Comparison of ENCODE assay signal across 8 cellular contexts in the genomic region with DNA sequence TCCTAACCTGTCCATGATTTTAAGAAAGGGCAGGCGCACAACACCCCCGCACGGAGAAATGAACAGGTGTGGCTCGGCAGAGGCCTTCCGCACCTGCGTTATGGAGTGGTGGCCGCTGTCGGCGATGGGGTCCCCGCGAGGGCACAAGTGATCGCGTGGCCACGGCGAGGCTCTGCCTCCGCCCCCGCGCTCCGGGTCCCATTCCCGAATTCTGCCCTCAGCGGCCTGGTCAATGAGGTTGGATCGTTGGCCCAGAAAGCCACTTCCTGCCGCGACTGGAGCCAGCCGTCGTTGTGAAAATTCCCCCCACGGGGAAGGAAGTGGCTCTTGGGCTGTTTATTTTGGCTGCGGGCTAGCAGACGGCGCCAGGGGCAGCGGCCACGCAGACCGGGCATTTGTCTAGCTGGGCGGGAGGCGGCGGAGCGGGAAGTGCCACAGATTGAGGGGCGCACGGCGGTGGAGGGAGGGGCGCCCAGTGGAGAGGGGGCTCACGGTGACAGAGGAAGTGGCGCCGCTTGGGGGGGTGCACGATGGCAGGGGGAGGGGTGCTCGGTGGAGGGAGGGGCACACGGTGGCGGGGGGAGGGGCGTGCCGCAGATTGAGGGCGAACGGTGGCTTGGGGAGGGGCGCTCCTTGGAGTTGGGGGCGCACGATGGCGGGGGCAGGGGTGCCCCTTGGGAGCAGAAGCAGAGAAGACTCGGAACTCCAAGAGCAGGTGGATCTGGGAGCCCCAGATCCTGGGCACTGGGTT. TPM values are rescaled to one million over a fixed set of nuclear protein-coding genes. Genes with fewer than 3 reads are reported as not detected.
A peak's percentile ranks its signal among the peaks of the same experiment; 100 is the strongest.
DNase-seq lines count a peak whose midpoint lies in the region; ATAC-seq lines count a peak whose summit lies in the region.

No MANE protein-coding gene starts in this region.

- peak overlapping the region; percentile 9 to 24 for H3K4me3 ChIP-seq in aorta (ENCODE audit: low read length in 2 of 2)

- H3K27me3 Mint-ChIP-seq in natural killer cell treated with Interleukin-12 subunit alpha and Interleukin-12 subunit beta and Interleukin-15 and Interleukin-18, amount 100 ng/mL, for 72 hours: peaks cover 11 to 13% of the 10 kb centered on the region in 2 donors

- no peaks in the 10 kb centered on the region for H3K36me3 ChIP-seq in aorta (ENCODE audit: control insufficient read depth in 1 of 2, insufficient read depth in 2 of 2, low read length in 1 of 2)

- 1 to 2% methylated on average over 45 to 57 of the region's 57 CpGs for WGBS in aorta, 2 donors

- no peaks in the 10 kb centered on the region for H3K9me3 Mint-ChIP-seq in natural killer cell treated with Interleukin-12 subunit alpha and Interleukin-12 subunit beta and Interleukin-15 and Interleukin-18, amount 100 ng/mL, for 72 hours

- no peaks in the 10 kb centered on the region for H3K36me3 Mint-ChIP-seq in natural killer cell treated with Interleukin-12 subunit alpha and Interleukin-12 subunit beta and Interleukin-15 and Interleukin-18, amount 100 ng/mL, for 72 hours

- H3K27ac Mint-ChIP-seq in natural killer cell treated with Interleukin-12 subunit alpha and Interleukin-12 subunit beta and Interleukin-15 and Interleukin-18, amount 100 ng/mL, for 72 hours: peak overlapping the region; percentile 53 to 59

- H3K4me1 ChIP-seq in aorta (ENCODE audit: control insufficient read depth in 1 of 2, insufficient read depth in 2 of 2, low read length in 2 of 2): no peaks in the 10 kb centered on the region

- peaks cover 23 to 25% of the 10 kb centered on the region in 2 donors for H3K4me1 Mint-ChIP-seq in natural killer cell treated with Interleukin-12 subunit alpha and Interleukin-12 subunit beta and Interleukin-15 and Interleukin-18, amount 100 ng/mL, for 72 hours (ENCODE audit: low read depth in 2 of 2)

- DNase-seq in activated CD4-positive, alpha-beta T cell treated with anti-CD3 and anti-CD28 coated beads for 48 hours: peak; percentile 37
- DNase-seq in activated CD4-positive, alpha-beta T cell treated with anti-CD3 and anti-CD28 coated beads, Interleukin-2, amount 50 U/mL, for 1 hour: no peak
- DNase-seq in NCI-H226 (peak; percentile 38), activated T-cell treated with anti-CD3 and anti-CD28 coated beads for 48 hours (ENCODE audit: low read depth) (peak; percentile 18), fibroblast of peridontal ligament (ENCODE audit: extremely low read depth) (peak; percentile 30), aorta (peak; percentile 90 to 93)
- DNase-seq in natural killer cell treated with Interleukin-12 subunit alpha and Interleukin-12 subunit beta and Interleukin-15 and Interleukin-18, amount 100 ng/mL, for 72 hours (ENCODE audit: low spot score): peak; percentile 76

- peak overlapping the region in 1 of 2 donors; percentile 19 for H3K27ac ChIP-seq in aorta (ENCODE audit: low read depth in 1 of 2, low read length in 2 of 2)

- ATAC-seq in natural killer cell treated with Interleukin-12 subunit alpha and Interleukin-12 subunit beta and Interleukin-15 and Interleukin-18, amount 100 ng/mL, for 72 hours: peak in 1 of 2 donors; percentile 3
- ATAC-seq in aorta (ENCODE audit: low FRiP score) (peak; percentile 51), HG02571 (IDR thresholded peaks at IDR 0.05; ENCODE audit: unreplicated experiment) (no peak)

- no peaks in the 10 kb centered on the region for H3K9me3 ChIP-seq in aorta (ENCODE audit: control insufficient read depth, low read length)

- peak overlapping the region; percentile 74 for H3K4me3 Mint-ChIP-seq in natural killer cell treated with Interleukin-12 subunit alpha and Interleukin-12 subunit beta and Interleukin-15 and Interleukin-18, amount 100 ng/mL, for 72 hours

- no peaks in the 10 kb centered on the region for H3K27me3 ChIP-seq in aorta (ENCODE audit: control insufficient read depth in 1 of 2, insufficient read depth in 2 of 2, low read length in 1 of 2)

- intact Hi-C loops in aorta (cut with DNase I): loop anchor here in 1 of 2 donors (2.0 kb wide), 1 partner anchor 24 kb away; no protein-coding TSS in a partner anchor

RNA-seq across cellular contexts. Expression of a gene that starts 25.0 kb away (rescaled TPM):
- total RNA-seq in natural killer cell treated with Interleukin-12 subunit alpha and Interleukin-12 subunit beta and Interleukin-15 and Interleukin-18, amount 100 ng/mL, for 72 hours: 1 to 10 TPM; 2.0 to 2.1 TPM
- 100 to 1,000 TPM in 1 of 2 donors, 10 to 100 TPM in 1; 93.8 to 232 TPM for total RNA-seq in aorta
- 100 to 1,000 TPM in 1 of 2 donors, 10 to 100 TPM in 1; 15.3 to 149 TPM for polyA plus RNA-seq in aorta

Comparison
In these comparisons a context has a peak if more than half of its experiments do, and no peak if none do; other contexts are left out.
1. RNA of a gene that starts 25.0 kb away (total RNA-seq): 93.8 to 232 TPM in aorta; 2.0 to 2.1 TPM in natural killer cell treated with Interleukin-12 subunit alpha and Interleukin-12 subunit beta and Interleukin-15 and Interleukin-18, amount 100 ng/mL, for 72 hours; every median in the first group is over 10 times any median in the second.